8 cellular contexts compared by ENCODE assay signal in genomic region chr2:178280261-178280852, GRCh38.
DNase-seq lines count a peak whose midpoint lies in the region; ATAC-seq and TF ChIP-seq lines count a peak whose summit lies in the region.

No MANE protein-coding gene starts in this region.

- peaks cover 10 to 11% of the 10 kb centered on the region in 2 donors for H3K27me3 Mint-ChIP-seq in natural killer cell (ENCODE audit: low read depth in 2 of 2)

- intact Hi-C loops in natural killer cell (cut with micrococcal nuclease) = loop anchor here (1.0 kb wide), 1 partner anchor 168 kb away; the partner anchor contains the start of gene RBM45

- ATAC-seq in GM19452 (IDR thresholded peaks at IDR 0.05; ENCODE audit: unreplicated experiment) (peak; percentile 86), natural killer cell (peak; percentile 70 to 88 (median 80))

- H3K36me3 Mint-ChIP-seq in natural killer cell = no peaks in the 10 kb centered on the region

- H3K9me3 Mint-ChIP-seq in natural killer cell = no peaks in the 10 kb centered on the region

- TF ChIP-seq CTCF in natural killer cell (IDR thresholded peaks at IDR 0.05) = peak; percentile 79

- H3K4me1 Mint-ChIP-seq in natural killer cell = no peaks in the 10 kb centered on the region

- no peak overlapping the region for H3K27ac Mint-ChIP-seq in natural killer cell

- no peak overlapping the region for H3K4me3 Mint-ChIP-seq in natural killer cell

- DNase-seq in NCI-H524 (lab: John Stamatoyannopoulos, UW) = peak; percentile 5 to 47
- DNase-seq in NCI-H524 treated with DMSO at 0.1 percent for 48 hours (lab: John Stamatoyannopoulos, UW) = no peak
- DNase-seq in HS-27A (ENCODE audit: low read depth) = peak; percentile 7
- peak; percentile 30 for DNase-seq in SKM-1 (lab: John Stamatoyannopoulos, UW; ENCODE audit: unreplicated experiment)
- DNase-seq in epidermal melanocyte (ENCODE audit: insufficient read length, low spot score) = peak; percentile 33
- DNase-seq in natural killer cell = no peak
- no peak for DNase-seq in stimulated activated naive CD4-positive, alpha-beta T cell treated with Interleukin-2 at 50 U/mL for 16 hours (lab: John Stamatoyannopoulos, UW)

Comparison
In these comparisons a context has a peak if more than half of its experiments do, and no peak if none do; other contexts are left out.
1. DNase-seq: peak in NCI-H524 (2 of 2), HS-27A (single experiment), SKM-1 (single experiment) and epidermal melanocyte (single experiment); none in NCI-H524 treated with DMSO at 0.1 percent for 48 hours (single experiment), natural killer cell (single experiment) and stimulated activated naive CD4-positive, alpha-beta T cell treated with Interleukin-2 at 50 U/mL for 16 hours (single experiment).